ENCODE assay signal across 19 cellular contexts in genomic region chr16:11696266-11697012, GRCh38. TPM values are rescaled to one million over a fixed set of nuclear protein-coding genes. Genes with fewer than 3 reads are reported as not detected.
A peak's percentile ranks its signal among the peaks of the same experiment; 100 is the strongest.
DNase-seq lines count a peak whose midpoint lies in the region; ATAC-seq, FAIRE-seq and TF ChIP-seq lines count a peak whose summit lies in the region.
"Had no signal": no experiment of that assay in that cellular context is flagged by ENCODE, and none has a peak within 500 bp of the region (broad histone marks: within the 10 kb centered on the region; RNA-seq: fewer than 3 reads in every experiment).

No MANE protein-coding gene starts in this region.

- H3K27ac ChIP-seq in right atrium auricular region: no peak overlapping the region
- no peak overlapping the region for H3K27ac ChIP-seq in right cardiac atrium (ENCODE audit: low read length)
- H3K27ac ChIP-seq in HepG2 (ENCODE audit: extremely low read length, insufficient read depth, low read length): no peak overlapping the region
- H3K27ac ChIP-seq: HL-60, left lung, parathyroid adenoma had no signal

- peaks cover 26% of the 10 kb centered on the region for H4K20me1 ChIP-seq in HepG2 (ENCODE audit: insufficient read depth, low read length)

- peak; percentile 50 for DNase-seq in right atrium auricular region (ENCODE audit: low spot score)
- no peak for DNase-seq in right cardiac atrium
- no peak for DNase-seq in WTC11 (ENCODE audit: low spot score)
- no peak for DNase-seq in HepG2 (ENCODE audit: low spot score)
- no peak for DNase-seq in stimulated activated naive CD8-positive, alpha-beta T cell treated with anti-CD3 and anti-CD28 coated beads, Interleukin-15, amount 100 ng/mL, for 72 hours
- no peak for DNase-seq in NCI-H2196 (lab: John Stamatoyannopoulos, UW; ENCODE audit: unreplicated experiment)
- DNase-seq: activated naive CD4-positive, alpha-beta T cell treated with Interleukin-2 at 50 U/mL for 16 hours; dermis blood vessel endothelial cell; left lung; NCI-H2029 treated with DMSO at 0.1 percent for 48 hours; NCI-H510A; small intestine had no signal

- H3K9me3 ChIP-seq in right atrium auricular region (no peaks in the 10 kb centered on the region), right cardiac atrium (ENCODE audit: control insufficient read depth, low read length) (no peaks in the 10 kb centered on the region), HepG2 (ENCODE audit: low read length) (no peaks in the 10 kb centered on the region)
- H3K9me3 ChIP-seq: HAP-1, left lung had no signal

- no peaks in the 10 kb centered on the region for H3K4me1 Mint-ChIP-seq in WTC11
- H3K4me1 Mint-ChIP-seq in stimulated activated naive CD8-positive, alpha-beta T cell treated with anti-CD3 and anti-CD28 coated beads, Interleukin-15, amount 100 ng/mL, for 72 hours: peaks cover 40% of the 10 kb centered on the region

- peak overlapping the region; percentile 24; the same call in 1 of the 2 replicates for H3K27ac Mint-ChIP-seq in WTC11
- peak overlapping the region in 1 of 2 donors; percentile 29 for H3K27ac Mint-ChIP-seq in stimulated activated naive CD8-positive, alpha-beta T cell treated with anti-CD3 and anti-CD28 coated beads, Interleukin-15, amount 100 ng/mL, for 72 hours

- intact Hi-C loops in right cardiac atrium (cut with DNase I): no loop called here
- intact Hi-C loops in HepG2 (cut with micrococcal nuclease; ENCODE audit: unreplicated experiment): no loop called here

- POLR2A ChIA-PET in WTC11 (lab: Charles Lee) (no interaction called here), HepG2 (lab: Yijun Ruan, JAX) (no interaction called here)

- H3K27me3 Mint-ChIP-seq in WTC11 (ENCODE audit: low read depth): no peaks in the 10 kb centered on the region
- no peaks in the 10 kb centered on the region for H3K27me3 Mint-ChIP-seq in stimulated activated naive CD8-positive, alpha-beta T cell treated with anti-CD3 and anti-CD28 coated beads, Interleukin-15, amount 100 ng/mL, for 72 hours
- H3K27me3 Mint-ChIP-seq: IgD-negative memory B cell had no signal

- 94% methylated on average over 12 of the region's 12 CpGs for WGBS in right cardiac atrium
- WGBS in HepG2 (ENCODE audit: low lambda C conversion rate): 95% methylated on average over 12 of the region's 12 CpGs

- H3K27me3 ChIP-seq in right atrium auricular region (no peaks in the 10 kb centered on the region), right cardiac atrium (ENCODE audit: control insufficient read depth, insufficient read depth) (no peaks in the 10 kb centered on the region), HepG2 (ENCODE audit: control insufficient read depth in 1 of 2, insufficient read depth in 2 of 2, low read length in 2 of 2) (no peaks in the 10 kb centered on the region)
- H3K27me3 ChIP-seq: left lung had no signal

- no peak overlapping the region for H3K9ac ChIP-seq in HepG2 (ENCODE audit: insufficient read depth, low read depth, low read length)
- H3K9ac ChIP-seq: parathyroid adenoma had no signal

- TF ChIP-seq EP300 in HepG2 (IDR thresholded peaks at IDR 0.05; ENCODE audit: low read depth in 2 of 2, low read length in 2 of 2): no peak
- no peak for TF ChIP-seq EP300 in HepG2 (CRISPR knock-in tag; IDR thresholded peaks at IDR 0.05; ENCODE audit: borderline replicate concordance)

- no peaks in the 10 kb centered on the region for H3K9me3 Mint-ChIP-seq in WTC11
- no peaks in the 10 kb centered on the region for H3K9me3 Mint-ChIP-seq in stimulated activated naive CD8-positive, alpha-beta T cell treated with anti-CD3 and anti-CD28 coated beads, Interleukin-15, amount 100 ng/mL, for 72 hours

- BruUV-seq in HepG2 (replicated peaks; lab: Mats Ljungman, UMichigan): no TSS peak

- TF ChIP-seq CTCF in right atrium auricular region (IDR thresholded peaks at IDR 0.05) (no peak), WTC11 (IDR thresholded peaks at IDR 0.05) (no peak), HepG2 (CRISPR knock-in tag; IDR thresholded peaks at IDR 0.05) (no peak)

- peaks cover 19% of the 10 kb centered on the region; the same call in 1 of the 2 replicates for H3K36me3 Mint-ChIP-seq in WTC11

- H3K36me3 ChIP-seq in right atrium auricular region: peaks cover 58% of the 10 kb centered on the region
- peaks cover 59 to 85% of the 10 kb centered on the region in 2 experiments for H3K36me3 ChIP-seq in HepG2 (replicated peaks in 1 of 2; ENCODE audit: control insufficient read depth in 1 of 2, insufficient read depth in 2 of 2, low read length in 2 of 2)

- peaks cover 13% of the 10 kb centered on the region for H3K79me2 ChIP-seq in HepG2 (ENCODE audit: insufficient read depth, low read length)

- ATAC-seq in right cardiac atrium (no peak), WTC11 (no peak), HepG2 (no peak), HG03108 (IDR thresholded peaks at IDR 0.05; ENCODE audit: unreplicated experiment) (no peak), GM21447 (IDR thresholded peaks at IDR 0.05; ENCODE audit: unreplicated experiment) (no peak)
- peak; percentile 52 for ATAC-seq in stimulated activated naive CD8-positive, alpha-beta T cell treated with anti-CD3 and anti-CD28 coated beads, Interleukin-15, amount 100 ng/mL, for 72 hours
- ATAC-seq: left lung had no signal

- FAIRE-seq in HepG2 (lab: Jason Lieb, UNC): no peak
- FAIRE-seq: D721Med, small intestine had no signal

- H3K4me1 ChIP-seq in right atrium auricular region (no peaks in the 10 kb centered on the region), right cardiac atrium (ENCODE audit: control insufficient read depth, insufficient read depth, low read length) (peaks cover 3% of the 10 kb centered on the region), HepG2 (ENCODE audit: insufficient read depth, low read length) (peaks cover 18% of the 10 kb centered on the region)
- H3K4me1 ChIP-seq: HAP-1 had no signal

- no peak; a peak in 1 of 4 replicates for TF ChIP-seq POLR2A in HepG2 (IDR thresholded peaks at IDR 0.05; ENCODE audit: insufficient read depth in 1 of 2, low read depth in 2 of 2, low read length in 2 of 2)

- no peak overlapping the region for H3K4me2 ChIP-seq in HepG2 (ENCODE audit: low read depth, low read length)

- in situ Hi-C loops in HepG2 (cut with HindIII; ENCODE audit: extremely low pct_ligation_motif_present, low pct_unique_long_range_greater_than_20kb): no loop called here

- no peak overlapping the region for H2AFZ ChIP-seq in HepG2 (ENCODE audit: low read length)
- H2AFZ ChIP-seq: parathyroid adenoma had no signal

- H3K4me3 Mint-ChIP-seq in WTC11: no peak overlapping the region
- no peak overlapping the region for H3K4me3 Mint-ChIP-seq in stimulated activated naive CD8-positive, alpha-beta T cell treated with anti-CD3 and anti-CD28 coated beads, Interleukin-15, amount 100 ng/mL, for 72 hours

- H3K4me3 ChIP-seq in right atrium auricular region (no peak overlapping the region), right cardiac atrium (ENCODE audit: low read length) (no peak overlapping the region), HepG2 (replicated peaks in 1 of 3; ENCODE audit: insufficient read depth in 1 of 3, low read depth in 2 of 3, low read length in 3 of 3) (no peak overlapping the region)
- H3K4me3 ChIP-seq: HAP-1, left lung had no signal

- CTCF ChIA-PET in WTC11 (lab: Charles Lee) (interaction anchor here (1.5 kb wide), 1 partner anchor 300 kb away, joined by 7 read pairs; no protein-coding TSS in a partner anchor), HepG2 (lab: Yijun Ruan, JAX; ENCODE audit: low intra/inter-chr PET ratio, low total read pairs) (no interaction called here)

- no peak for TF ChIP-seq RAD21 in HepG2 (CRISPR knock-in tag; IDR thresholded peaks at IDR 0.05)

RNA-seq across cellular contexts. Expression of gene SNN, which starts 28.2 kb away (rescaled TPM):
- total RNA-seq in right atrium auricular region (10 to 100 TPM; 18.9 to 20.0 TPM), right cardiac atrium (10 to 100 TPM; 24.8 to 33.3 (median 26.1) TPM), WTC11 (2021) (54.2 to 65.2 TPM (median 56.2 TPM) in 3 replicates), HepG2 (2016; rRNA removed; fragmentation: Illumina TruSeq; extraction: Trizol) (8.4 TPM in 2 replicates)
- polyA plus RNA-seq in right cardiac atrium (24.4 TPM), HepG2 (2011; rRNA removed) (5.2 and 5.6 TPM in 2 replicates)
- total RNA-seq in HepG2 (2016; cell fraction: cytosol; rRNA removed; fragmentation: Illumina TruSeq; extraction: Trizol; ENCODE audit: low read depth): 7.1 and 8.0 TPM in 2 replicates
- total RNA-seq in HepG2 (2016; cell fraction: insoluble cytoplasmic fraction; rRNA removed; fragmentation: Illumina TruSeq; extraction: Trizol): 6.0 and 8.2 TPM in 2 replicates
- total RNA-seq in HepG2 (2016; cell fraction: membrane; rRNA removed; fragmentation: Illumina TruSeq; extraction: Trizol): 18.8 and 19.0 TPM in 2 replicates
- total RNA-seq in HepG2 (2016; cell fraction: nucleus; rRNA removed; fragmentation: Illumina TruSeq; extraction: Trizol): 4.0 and 5.8 TPM in 2 replicates
- polyA plus RNA-seq in HepG2 (2011; cell fraction: cytosol; rRNA removed): 4.6 and 5.0 TPM in 2 replicates
- polyA plus RNA-seq in HepG2 (2011; cell fraction: nucleus; rRNA removed): 4.7 and 4.9 TPM in 2 replicates
- 3.0 and 3.4 TPM in 2 replicates for polyA plus RNA-seq in HepG2 (2012)
- 8.8 and 9.8 TPM in 2 replicates for polyA plus RNA-seq in HepG2 (2016; cell fraction: cytosol; fragmentation: Illumina TruSeq; extraction: Trizol; ENCODE audit: low read depth)
- 8.1 and 9.3 TPM in 2 replicates for polyA plus RNA-seq in HepG2 (2016; cell fraction: insoluble cytoplasmic fraction; fragmentation: Illumina TruSeq; extraction: Trizol; ENCODE audit: low read depth)
- polyA plus RNA-seq in HepG2 (2016; cell fraction: membrane; fragmentation: Illumina TruSeq; extraction: Trizol; ENCODE audit: low read depth): 17.1 and 17.3 TPM in 2 replicates
- 7.7 and 8.0 TPM in 2 replicates for polyA plus RNA-seq in HepG2 (2016; cell fraction: nucleus; fragmentation: Illumina TruSeq; extraction: Trizol; ENCODE audit: insufficient read depth, low read depth)
- 2.2 and 3.6 TPM in 2 replicates for polyA minus RNA-seq in HepG2 (2011; rRNA and poly(A)+ RNA removed; ENCODE audit: low replicate concordance)
- 1.6 and 1.9 TPM in 2 replicates for polyA minus RNA-seq in HepG2 (2011; cell fraction: cytosol; rRNA and poly(A)+ RNA removed)
- 4.4 and 4.9 TPM in 2 replicates for polyA minus RNA-seq in HepG2 (2011; cell fraction: nucleus; rRNA and poly(A)+ RNA removed)

RNA-seq across cellular contexts. Expression of gene TXNDC11, which starts 46.2 kb away (rescaled TPM):
- 10 to 100 TPM; 29.5 to 38.1 TPM for total RNA-seq in right atrium auricular region
- total RNA-seq in right cardiac atrium: 10 to 100 TPM; 22.0 to 29.4 (median 23.9) TPM
- polyA plus RNA-seq in right cardiac atrium: 25.8 TPM
- total RNA-seq in WTC11 (2021): 11.1 to 11.5 TPM (median 11.4 TPM) in 3 replicates
- total RNA-seq in HepG2 (2016; rRNA removed; fragmentation: Illumina TruSeq; extraction: Trizol): 46.4 and 74.9 TPM in 2 replicates
- 35.1 and 37.4 TPM in 2 replicates for total RNA-seq in HepG2 (2016; cell fraction: cytosol; rRNA removed; fragmentation: Illumina TruSeq; extraction: Trizol; ENCODE audit: low read depth)
- 41.1 and 74.2 TPM in 2 replicates for total RNA-seq in HepG2 (2016; cell fraction: insoluble cytoplasmic fraction; rRNA removed; fragmentation: Illumina TruSeq; extraction: Trizol)
- 66.4 and 69.7 TPM in 2 replicates for total RNA-seq in HepG2 (2016; cell fraction: membrane; rRNA removed; fragmentation: Illumina TruSeq; extraction: Trizol)
- total RNA-seq in HepG2 (2016; cell fraction: nucleus; rRNA removed; fragmentation: Illumina TruSeq; extraction: Trizol): 67.8 and 74.4 TPM in 2 replicates
- polyA plus RNA-seq in HepG2 (2011; rRNA removed): 123 and 124 TPM in 2 replicates
- 124 and 127 TPM in 2 replicates for polyA plus RNA-seq in HepG2 (2011; cell fraction: cytosol; rRNA removed)
- polyA plus RNA-seq in HepG2 (2011; cell fraction: nucleus; rRNA removed): 90.0 and 92.7 TPM in 2 replicates
- polyA plus RNA-seq in HepG2 (2012): 52.3 and 58.7 TPM in 2 replicates
- 27.8 and 29.0 TPM in 2 replicates for polyA plus RNA-seq in HepG2 (2016; cell fraction: cytosol; fragmentation: Illumina TruSeq; extraction: Trizol; ENCODE audit: low read depth)
- 50.3 and 56.6 TPM in 2 replicates for polyA plus RNA-seq in HepG2 (2016; cell fraction: insoluble cytoplasmic fraction; fragmentation: Illumina TruSeq; extraction: Trizol; ENCODE audit: low read depth)
- polyA plus RNA-seq in HepG2 (2016; cell fraction: membrane; fragmentation: Illumina TruSeq; extraction: Trizol; ENCODE audit: low read depth): 51.9 and 62.9 TPM in 2 replicates
- polyA plus RNA-seq in HepG2 (2016; cell fraction: nucleus; fragmentation: Illumina TruSeq; extraction: Trizol; ENCODE audit: insufficient read depth, low read depth): 110 TPM in 2 replicates
- polyA minus RNA-seq in HepG2 (2011; rRNA and poly(A)+ RNA removed; ENCODE audit: low replicate concordance): 53.2 and 119 TPM in 2 replicates
- 62.7 TPM in 2 replicates for polyA minus RNA-seq in HepG2 (2011; cell fraction: cytosol; rRNA and poly(A)+ RNA removed)
- polyA minus RNA-seq in HepG2 (2011; cell fraction: nucleus; rRNA and poly(A)+ RNA removed): 73.1 and 73.3 TPM in 2 replicates
